8 cellular contexts compared by ENCODE assay signal in the genomic region with DNA sequence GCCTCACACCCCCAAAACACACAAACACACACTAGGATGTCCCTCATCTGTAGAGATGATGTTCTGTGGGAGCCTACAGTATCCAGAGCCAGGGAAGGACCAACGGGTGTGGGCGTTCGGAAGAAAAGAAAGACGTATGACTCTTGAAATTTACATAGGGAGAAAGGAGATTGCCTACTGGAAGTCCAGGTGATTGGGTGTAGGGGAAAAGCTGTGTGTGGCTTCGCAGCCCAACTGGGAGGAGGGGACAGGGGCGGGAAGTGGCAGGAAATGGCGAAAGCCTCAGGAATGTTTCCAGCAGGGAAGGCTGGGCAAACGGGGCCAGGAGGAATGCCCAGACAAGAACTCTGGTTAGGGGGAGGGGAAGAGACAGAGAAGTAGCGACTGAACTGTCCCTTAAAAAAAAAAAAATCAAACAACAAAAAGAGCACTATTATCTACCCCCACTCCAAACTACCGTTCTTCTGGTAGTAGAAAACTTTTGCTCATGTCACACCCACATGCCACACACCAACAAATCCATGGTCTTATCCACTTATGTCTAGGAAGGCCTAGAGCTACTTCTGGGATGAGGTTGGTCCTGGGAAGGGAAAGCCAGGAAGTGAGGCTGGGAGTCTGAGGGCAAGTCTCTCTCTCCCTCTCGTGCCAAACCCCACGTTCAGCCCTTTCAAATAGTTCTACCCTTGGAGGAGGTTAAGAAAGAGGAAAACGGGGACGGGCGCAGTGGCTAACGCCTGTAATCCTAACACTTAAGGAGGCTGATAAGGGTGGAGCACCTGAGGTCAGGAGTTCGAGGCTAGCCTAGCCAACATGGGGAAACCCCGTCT. TPM values are rescaled to one million over a fixed set of nuclear protein-coding genes. Genes with fewer than 3 reads are reported as not detected.
DNase-seq lines count a peak whose midpoint lies in the region; ATAC-seq, FAIRE-seq and TF ChIP-seq lines count a peak whose summit lies in the region.

No MANE protein-coding gene starts in this region.

- peak overlapping the region; percentile 91 for H3K4me2 ChIP-seq in parathyroid adenoma (ENCODE audit: low read length)

- H3K9ac ChIP-seq in parathyroid adenoma, result no peak overlapping the region

- H3K4me3 ChIP-seq in gastroesophageal sphincter, result peak overlapping the region in 1 of 2 donors; percentile 73
- peak overlapping the region; percentile 94 for H3K4me3 ChIP-seq in parathyroid adenoma (ENCODE audit: low read depth, low read length)

- WGBS in gastroesophageal sphincter (ENCODE audit: low coverage in 1 of 2), 2 donors, result 13 to 35% methylated on average over 12 to 18 of the region's 18 CpGs

- no peak for DNase-seq in activated CD8-positive, alpha-beta memory T cell treated with anti-CD3 and anti-CD28 coated beads, Interleukin-2, amount 10 ng/mL, durations not matched to agents 7 days and 5 days
- no peak for DNase-seq in activated CD8-positive, alpha-beta memory T cell treated with anti-CD3 and anti-CD28 coated beads for 24 hours

- H3K9me3 Mint-ChIP-seq in activated CD8-positive, alpha-beta memory T cell treated with anti-CD3 and anti-CD28 coated beads, Interleukin-2, amount 10 ng/mL, durations not matched to agents 7 days and 5 days (ENCODE audit: low read depth), result no peaks in the 10 kb centered on the region

- H3K36me3 ChIP-seq in gastroesophageal sphincter (peaks cover 0 to 12% of the 10 kb centered on the region in 2 donors), parathyroid adenoma (ENCODE audit: control insufficient read depth, insufficient read depth, low read length) (no peaks in the 10 kb centered on the region)

- TF ChIP-seq CTCF in gastroesophageal sphincter (IDR thresholded peaks at IDR 0.05) (no peak), parathyroid adenoma (IDR thresholded peaks at IDR 0.05) (no peak)

- H3K4me3 Mint-ChIP-seq in activated CD8-positive, alpha-beta memory T cell treated with anti-CD3 and anti-CD28 coated beads, Interleukin-2, amount 10 ng/mL, durations not matched to agents 7 days and 5 days, result peak overlapping the region; percentile 35

- CTCF ChIA-PET in activated CD8-positive, alpha-beta memory T cell treated with anti-CD3 and anti-CD28 coated beads, Interleukin-2, amount 10 ng/mL, durations not matched to agents 7 days and 5 days (lab: Charles Lee), result interaction anchor here (1.3 to 7.0 kb wide), 6 partner anchors 11 to 112 kb away, joined by 13 to 32 read pairs (median 19); partner anchors contain the start of genes FLAD1 and PYGO2

- H3K9me3 ChIP-seq in gastroesophageal sphincter, result no peaks in the 10 kb centered on the region
- no peaks in the 10 kb centered on the region for H3K9me3 ChIP-seq in parathyroid adenoma (ENCODE audit: control insufficient read depth, low read length)

- no peaks in the 10 kb centered on the region for H3K27me3 ChIP-seq in gastroesophageal sphincter
- H3K27me3 ChIP-seq in parathyroid adenoma (ENCODE audit: control insufficient read depth, insufficient read depth, low read length), result no peaks in the 10 kb centered on the region

- H3K79me2 ChIP-seq in parathyroid adenoma, result peaks cover 2% of the 10 kb centered on the region

- no peak for TF ChIP-seq EP300 in gastroesophageal sphincter (IDR thresholded peaks at IDR 0.05)

- H3K27ac Mint-ChIP-seq in activated CD8-positive, alpha-beta memory T cell treated with anti-CD3 and anti-CD28 coated beads, Interleukin-2, amount 10 ng/mL, durations not matched to agents 7 days and 5 days, result peak overlapping the region; percentile 60

- FAIRE-seq in TTC549 (lab: Jason Lieb, UNC), result peak; percentile 96

- H3K27ac ChIP-seq in gastroesophageal sphincter, result peak overlapping the region; percentile 95 to 99 (median 99)
- H3K27ac ChIP-seq in parathyroid adenoma, result peak overlapping the region; percentile 98

- peaks cover 13% of the 10 kb centered on the region for H3K36me3 Mint-ChIP-seq in activated CD8-positive, alpha-beta memory T cell treated with anti-CD3 and anti-CD28 coated beads, Interleukin-2, amount 10 ng/mL, durations not matched to agents 7 days and 5 days

- no peak overlapping the region for H2AFZ ChIP-seq in parathyroid adenoma

- H3K27me3 Mint-ChIP-seq in activated CD8-positive, alpha-beta memory T cell treated with anti-CD3 and anti-CD28 coated beads, Interleukin-2, amount 10 ng/mL, durations not matched to agents 7 days and 5 days, result no peaks in the 10 kb centered on the region

- peak in 1 of 2 donors; percentile 39 for TF ChIP-seq POLR2A in gastroesophageal sphincter (IDR thresholded peaks at IDR 0.05)

- H3K4me1 ChIP-seq in gastroesophageal sphincter (peaks cover 2 to 75% (median 34%) of the 10 kb centered on the region in 3 donors), parathyroid adenoma (peaks cover 7% of the 10 kb centered on the region)

- H3K4me1 Mint-ChIP-seq in activated CD8-positive, alpha-beta memory T cell treated with anti-CD3 and anti-CD28 coated beads, Interleukin-2, amount 10 ng/mL, durations not matched to agents 7 days and 5 days, result peaks cover 41% of the 10 kb centered on the region

- no peak for ATAC-seq in activated CD8-positive, alpha-beta memory T cell treated with anti-CD3 and anti-CD28 coated beads, Interleukin-2, amount 10 ng/mL, durations not matched to agents 7 days and 5 days
- ATAC-seq in gastroesophageal sphincter (no peak), GM21447 (IDR thresholded peaks at IDR 0.05; ENCODE audit: unreplicated experiment) (no peak), GM21529 (IDR thresholded peaks at IDR 0.05; ENCODE audit: unreplicated experiment) (no peak), GM19035 (IDR thresholded peaks at IDR 0.05; ENCODE audit: unreplicated experiment) (no peak)

RNA-seq across cellular contexts. Expression of gene CKS1B, which starts 1.8 kb away (rescaled TPM):
- total RNA-seq in activated CD8-positive, alpha-beta memory T cell treated with anti-CD3 and anti-CD28 coated beads, Interleukin-2, amount 10 ng/mL, durations not matched to agents 7 days and 5 days, result 100 to 1,000 TPM; 149 to 155 TPM
- total RNA-seq in gastroesophageal sphincter, result 10 to 100 TPM in 3 of 4 donors, 1 to 10 TPM in 1; 7.5 to 24.2 (median 17.6) TPM

RNA-seq across cellular contexts. Expression of gene SHC1, which starts 2.2 kb away (rescaled TPM):
- total RNA-seq in activated CD8-positive, alpha-beta memory T cell treated with anti-CD3 and anti-CD28 coated beads, Interleukin-2, amount 10 ng/mL, durations not matched to agents 7 days and 5 days, result 10 to 100 TPM; 48.0 to 57.4 TPM
- total RNA-seq in gastroesophageal sphincter, result 100 to 1,000 TPM in 1 of 4 donors, 10 to 100 TPM in 3; 69.1 to 104 (median 90.2) TPM

RNA-seq across cellular contexts. Expression of gene FLAD1, which starts 10.4 kb away (rescaled TPM):
- total RNA-seq in activated CD8-positive, alpha-beta memory T cell treated with anti-CD3 and anti-CD28 coated beads, Interleukin-2, amount 10 ng/mL, durations not matched to agents 7 days and 5 days, result 10 to 100 TPM; 48.2 to 63.7 TPM
- 10 to 100 TPM; 12.8 to 23.5 (median 20.7) TPM for total RNA-seq in gastroesophageal sphincter

RNA-seq across cellular contexts. Expression of gene PYGO2, which starts 11.1 kb away (rescaled TPM):
- total RNA-seq in activated CD8-positive, alpha-beta memory T cell treated with anti-CD3 and anti-CD28 coated beads, Interleukin-2, amount 10 ng/mL, durations not matched to agents 7 days and 5 days, result 10 to 100 TPM; 44.0 to 47.9 TPM
- total RNA-seq in gastroesophageal sphincter, result 10 to 100 TPM; 19.1 to 40.1 (median 25.7) TPM

RNA-seq across cellular contexts. Expression of gene PBXIP1, which starts 16.8 kb away (rescaled TPM):
- total RNA-seq in activated CD8-positive, alpha-beta memory T cell treated with anti-CD3 and anti-CD28 coated beads, Interleukin-2, amount 10 ng/mL, durations not matched to agents 7 days and 5 days, result 10 to 100 TPM; 52.6 to 61.5 TPM
- 100 to 1,000 TPM; 205 to 371 (median 283) TPM for total RNA-seq in gastroesophageal sphincter

Comparison
In these comparisons a context has a peak if more than half of its experiments do, and no peak if none do; other contexts are left out.
1. RNA of gene CKS1B, which starts 1.8 kb away (total RNA-seq): 149 to 155 TPM in activated CD8-positive, alpha-beta memory T cell treated with anti-CD3 and anti-CD28 coated beads, Interleukin-2, amount 10 ng/mL, durations not matched to agents 7 days and 5 days; 7.5 to 24.2 TPM in gastroesophageal sphincter; every median in the first group is over 4 times any median in the second.